8 cellular contexts compared by ENCODE assay signal in genomic region chr11:61834278-61835004, GRCh38. TPM values are rescaled to one million over a fixed set of nuclear protein-coding genes. Genes with fewer than 3 reads are reported as not detected.
DNase-seq lines count a peak whose midpoint lies in the region; ATAC-seq and TF ChIP-seq lines count a peak whose summit lies in the region.

No MANE protein-coding gene starts in this region.

- no peaks in the 10 kb centered on the region for H3K9me3 ChIP-seq in spleen

- H3K27me3 ChIP-seq in spleen (replicated peaks in 1 of 7) = peaks cover 0 to 6% (median 0%) of the 10 kb centered on the region in 7 donors

- intact Hi-C loops in spleen (cut with DNase I; ENCODE audit: low total_unique reads) = no loop called here

- H3K4me1 ChIP-seq in spleen = peaks cover 5 to 72% (median 21%) of the 10 kb centered on the region in 6 donors

- peak overlapping the region in 1 of 8 donors; percentile 9 for H3K4me3 ChIP-seq in spleen

- peaks cover 0 to 7% of the 10 kb centered on the region in 2 donors for H3K9me3 Mint-ChIP-seq in activated naive CD4-positive, alpha-beta T cell treated with anti-CD3 and anti-CD28 coated beads, Interleukin-2, amount 50 U/mL, for 72 hours

- peaks cover 4 to 10% of the 10 kb centered on the region in 2 donors for H3K36me3 Mint-ChIP-seq in activated naive CD4-positive, alpha-beta T cell treated with anti-CD3 and anti-CD28 coated beads, Interleukin-2, amount 50 U/mL, for 72 hours

- no peak for TF ChIP-seq CTCF in spleen (IDR thresholded peaks at IDR 0.05 in 8 of 11, conservative IDR thresholded peaks at IDR 0.05 in 3 of 11)

- ATAC-seq in GM18870 (IDR thresholded peaks at IDR 0.05; ENCODE audit: unreplicated experiment) (peak; percentile 59), HG03045 (IDR thresholded peaks at IDR 0.05; ENCODE audit: unreplicated experiment) (peak; percentile 83)
- peak; percentile 94 to 96 for ATAC-seq in activated naive CD4-positive, alpha-beta T cell treated with anti-CD3 and anti-CD28 coated beads, Interleukin-2, amount 50 U/mL, for 72 hours

- no peaks in the 10 kb centered on the region for H3K36me3 ChIP-seq in spleen

- TF ChIP-seq POLR2A in spleen (IDR thresholded peaks at IDR 0.05) = no peak

- DNase-seq in C1 segment of cervical spinal cord (lab: John Stamatoyannopoulos, UW) (peak in 10 of 14 donors; percentile 10 to 78 (median 51)), NCI-H526 treated with DMSO at 0.1 percent for 48 hours (lab: John Stamatoyannopoulos, UW) (peak; percentile 68), hepatic stellate cell (ENCODE audit: low spot score) (peak; percentile 82), spleen (peak; percentile 78), NCI-H2171 (lab: John Stamatoyannopoulos, UW) (no peak)
- peak; percentile 40 to 66 for DNase-seq in activated naive CD4-positive, alpha-beta T cell treated with anti-CD3 and anti-CD28 coated beads, Interleukin-2, amount 50 U/mL, for 72 hours (ENCODE audit: low spot score in 2 of 2)

- H3K27ac Mint-ChIP-seq in activated naive CD4-positive, alpha-beta T cell treated with anti-CD3 and anti-CD28 coated beads, Interleukin-2, amount 50 U/mL, for 72 hours = peak overlapping the region; percentile 56 to 91

- H3K27ac ChIP-seq in spleen = peak overlapping the region; percentile 27 to 82 (median 72)

- 25 to 32% (median 29%) methylated on average over 10 to 12 of the region's 12 CpGs for WGBS in spleen, 5 donors

RNA-seq across cellular contexts. Expression of gene FADS2, which starts 6.3 kb away (rescaled TPM):
- total RNA-seq in activated naive CD4-positive, alpha-beta T cell treated with anti-CD3 and anti-CD28 coated beads, Interleukin-2, amount 50 U/mL, for 72 hours = 10 to 100 TPM; 42.6 to 55.1 TPM
- 10 to 100 TPM in 5 of 7 donors, 1 to 10 TPM in 2; 2.8 to 20.6 (median 11.1) TPM for total RNA-seq in spleen
- 10 to 100 TPM in 2 of 3 donors, 1 to 10 TPM in 1; 5.5 to 16.8 (median 14.6) TPM for polyA plus RNA-seq in spleen

RNA-seq across cellular contexts. Expression of gene FADS1, which starts 17.6 kb away (rescaled TPM):
- total RNA-seq in activated naive CD4-positive, alpha-beta T cell treated with anti-CD3 and anti-CD28 coated beads, Interleukin-2, amount 50 U/mL, for 72 hours = 10 to 100 TPM; 16.1 to 28.9 TPM
- 10 to 100 TPM in 6 of 7 donors, 1 to 10 TPM in 1; 8.6 to 25.6 (median 12.9) TPM for total RNA-seq in spleen
- 1 to 10 TPM; 2.2 to 6.7 (median 3.3) TPM for polyA plus RNA-seq in spleen

RNA-seq across cellular contexts. Expression of gene FEN1, which starts 41.7 kb away (rescaled TPM):
- 100 to 1,000 TPM in 1 of 2 donors, 10 to 100 TPM in 1; 80.5 to 104 TPM for total RNA-seq in activated naive CD4-positive, alpha-beta T cell treated with anti-CD3 and anti-CD28 coated beads, Interleukin-2, amount 50 U/mL, for 72 hours
- 10 to 100 TPM in 5 of 7 donors, 1 to 10 TPM in 2; 8.9 to 17.2 (median 14.8) TPM for total RNA-seq in spleen
- polyA plus RNA-seq in spleen = 10 to 100 TPM in 2 of 3 donors, 1 to 10 TPM in 1; 7.3 to 16.7 (median 15.9) TPM

RNA-seq across cellular contexts. Expression of gene TMEM258, which starts 42.0 kb away (rescaled TPM):
- total RNA-seq in activated naive CD4-positive, alpha-beta T cell treated with anti-CD3 and anti-CD28 coated beads, Interleukin-2, amount 50 U/mL, for 72 hours = 100 to 1,000 TPM; 145 to 153 TPM
- total RNA-seq in spleen = 10 to 100 TPM; 52.4 to 85.2 (median 62.0) TPM
- polyA plus RNA-seq in spleen = 100 to 1,000 TPM; 122 to 185 (median 125) TPM

RNA-seq across cellular contexts. Expression of gene FADS3, which starts 56.9 kb away (rescaled TPM):
- 10 to 100 TPM in 1 of 2 donors, 1 to 10 TPM in 1; 8.8 to 11.4 TPM for total RNA-seq in activated naive CD4-positive, alpha-beta T cell treated with anti-CD3 and anti-CD28 coated beads, Interleukin-2, amount 50 U/mL, for 72 hours
- total RNA-seq in spleen = 10 to 100 TPM; 26.3 to 40.8 (median 32.0) TPM
- 10 to 100 TPM; 39.3 to 63.6 (median 52.7) TPM for polyA plus RNA-seq in spleen

Comparison
In these comparisons a context has a peak if more than half of its experiments do, and no peak if none do; other contexts are left out.
1. RNA of gene FEN1, which starts 41.7 kb away (total RNA-seq): 80.5 to 104 TPM in activated naive CD4-positive, alpha-beta T cell treated with anti-CD3 and anti-CD28 coated beads, Interleukin-2, amount 50 U/mL, for 72 hours; 8.9 to 17.2 TPM in spleen; every median in the first group is over 4 times any median in the second.
2. Peak in every context shown above with its lines, with median percentiles within 50 percentile points of each other: ATAC-seq.